ENCODE assay signal across 16 cellular contexts in genomic region chr4:92047209-92047877, GRCh38.
DNase-seq lines count a peak whose midpoint lies in the region; ATAC-seq, FAIRE-seq and TF ChIP-seq lines count a peak whose summit lies in the region.
"Had no signal": no experiment of that assay in that cellular context is flagged by ENCODE, and none has a peak within 500 bp of the region (broad histone marks: within the 10 kb centered on the region; RNA-seq: fewer than 3 reads in every experiment).

No MANE protein-coding gene starts in this region.

- FAIRE-seq in pancreas (lab: Jason Lieb, UNC), result no peak

- H3K27ac Mint-ChIP-seq in stimulated activated effector memory CD8-positive, alpha-beta T cell treated with anti-CD3 and anti-CD28 coated beads, Interleukin-12 subunit alpha, Interleukin-12 subunit beta, amount 100 ng/mL, for 72 hours, result no peak overlapping the region
- H3K27ac Mint-ChIP-seq: activated naive CD8-positive, alpha-beta T cell treated with anti-CD3 and anti-CD28 coated beads, Interleukin-2, amount 50 U/mL, for 24 hours had no signal

- H3K4me3 ChIP-seq in epithelial cell of proximal tubule (ENCODE audit: low read depth, low read length), result no peak overlapping the region
- no peak overlapping the region for H3K4me3 ChIP-seq in pancreas
- H3K4me3 ChIP-seq: transverse colon had no signal

- H3K4me3 Mint-ChIP-seq in stimulated activated effector memory CD8-positive, alpha-beta T cell treated with anti-CD3 and anti-CD28 coated beads, Interleukin-12 subunit alpha, Interleukin-12 subunit beta, amount 100 ng/mL, for 72 hours, result no peak overlapping the region
- H3K4me3 Mint-ChIP-seq: activated naive CD8-positive, alpha-beta T cell treated with anti-CD3 and anti-CD28 coated beads, Interleukin-2, amount 50 U/mL, for 24 hours; neural crest cell had no signal

- no peaks in the 10 kb centered on the region for H3K4me1 Mint-ChIP-seq in stimulated activated effector memory CD8-positive, alpha-beta T cell treated with anti-CD3 and anti-CD28 coated beads, Interleukin-12 subunit alpha, Interleukin-12 subunit beta, amount 100 ng/mL, for 72 hours
- H3K4me1 Mint-ChIP-seq: activated naive CD8-positive, alpha-beta T cell treated with anti-CD3 and anti-CD28 coated beads, Interleukin-2, amount 50 U/mL, for 24 hours; neural crest cell had no signal

- peak in 3 of 4 donors; percentile 22 to 85 (median 32) for ATAC-seq in pancreas
- no peak for ATAC-seq in GM19324 (IDR thresholded peaks at IDR 0.05; ENCODE audit: low FRiP score, unreplicated experiment)
- ATAC-seq in stimulated activated effector memory CD8-positive, alpha-beta T cell treated with anti-CD3 and anti-CD28 coated beads, Interleukin-12 subunit alpha, Interleukin-12 subunit beta, amount 100 ng/mL, for 72 hours, result no peak
- ATAC-seq: activated naive CD8-positive, alpha-beta T cell treated with anti-CD3 and anti-CD28 coated beads, Interleukin-2, amount 50 U/mL, for 24 hours had no signal

- H3K36me3 ChIP-seq in pancreas, result no peaks in the 10 kb centered on the region
- H3K36me3 ChIP-seq: transverse colon, WERI-Rb-1 had no signal

- no peaks in the 10 kb centered on the region for H3K36me3 Mint-ChIP-seq in stimulated activated effector memory CD8-positive, alpha-beta T cell treated with anti-CD3 and anti-CD28 coated beads, Interleukin-12 subunit alpha, Interleukin-12 subunit beta, amount 100 ng/mL, for 72 hours

- TF ChIP-seq CTCF in epithelial cell of proximal tubule (conservative IDR thresholded peaks at IDR 0.05; ENCODE audit: low read depth, low read length) (peak; percentile 10), pancreas (IDR thresholded peaks at IDR 0.05) (no peak)

- H3K4me1 ChIP-seq in pancreas, result no peaks in the 10 kb centered on the region
- H3K4me1 ChIP-seq: Caco-2, transverse colon had no signal

- intact Hi-C loops in pancreas (cut with DNase I), result no loop called here

- H3K9me3 ChIP-seq in pancreas, result no peaks in the 10 kb centered on the region
- H3K9me3 ChIP-seq: Caco-2, transverse colon had no signal

- H3K9me3 Mint-ChIP-seq in stimulated activated effector memory CD8-positive, alpha-beta T cell treated with anti-CD3 and anti-CD28 coated beads, Interleukin-12 subunit alpha, Interleukin-12 subunit beta, amount 100 ng/mL, for 72 hours, result peaks cover 12% of the 10 kb centered on the region
- H3K9me3 Mint-ChIP-seq: activated naive CD8-positive, alpha-beta T cell treated with anti-CD3 and anti-CD28 coated beads, Interleukin-2, amount 50 U/mL, for 24 hours had no signal

- WGBS in pancreas, 2 donors, result 55% methylated on average over 2 of the region's 2 CpGs

- no peak overlapping the region for H3K27ac ChIP-seq in pancreas
- H3K27ac ChIP-seq: HL-60, transverse colon, WERI-Rb-1 had no signal

- peak; percentile 12 for DNase-seq in DMS 273 (lab: John Stamatoyannopoulos, UW; ENCODE audit: unreplicated experiment)
- no peak for DNase-seq in DMS 273 treated with DMSO at 0.1 percent for 48 hours (lab: John Stamatoyannopoulos, UW)
- peak; percentile 6 for DNase-seq in OCI-M1 (lab: John Stamatoyannopoulos, UW)
- no peak for DNase-seq in epithelial cell of proximal tubule (ENCODE audit: low read depth)
- DNase-seq in pancreas, result no peak
- no peak for DNase-seq in ureter (ENCODE audit: low spot score)
- no peak for DNase-seq in stimulated activated effector memory CD8-positive, alpha-beta T cell treated with anti-CD3 and anti-CD28 coated beads, Interleukin-12 subunit alpha, Interleukin-12 subunit beta, amount 100 ng/mL, for 72 hours (ENCODE audit: low spot score in 2 of 2)
- DNase-seq: 8988T; activated naive CD8-positive, alpha-beta T cell treated with anti-CD3 and anti-CD28 coated beads, Interleukin-2, amount 50 U/mL, for 24 hours; NCI-H2227 treated with DMSO at 0.1 percent for 48 hours; transverse colon; WERI-Rb-1 had no signal

- H3K27me3 ChIP-seq in pancreas, result no peaks in the 10 kb centered on the region
- H3K27me3 ChIP-seq: transverse colon had no signal

Comparison
In these comparisons a context has a peak if more than half of its experiments do, and no peak if none do; other contexts are left out.
1. DNase-seq: peak in DMS 273 (single experiment) and OCI-M1 (single experiment); none in DMS 273 treated with DMSO at 0.1 percent for 48 hours (single experiment), epithelial cell of proximal tubule (single experiment), pancreas (0 of 6), ureter (single experiment) and stimulated activated effector memory CD8-positive, alpha-beta T cell treated with anti-CD3 and anti-CD28 coated beads, Interleukin-12 subunit alpha, Interleukin-12 subunit beta, amount 100 ng/mL, for 72 hours (0 of 2).
2. ATAC-seq: peak in pancreas (3 of 4); none in GM19324 (single experiment) and stimulated activated effector memory CD8-positive, alpha-beta T cell treated with anti-CD3 and anti-CD28 coated beads, Interleukin-12 subunit alpha, Interleukin-12 subunit beta, amount 100 ng/mL, for 72 hours (single experiment).